ENCODE assay signal across 12 cellular contexts in genomic region chr11:124899376-124900145, GRCh38. TPM values are rescaled to one million over a fixed set of nuclear protein-coding genes. Genes with fewer than 3 reads are reported as not detected.
DNase-seq lines count a peak whose midpoint lies in the region; ATAC-seq and TF ChIP-seq lines count a peak whose summit lies in the region.
"Had no signal": no experiment of that assay in that cellular context is flagged by ENCODE, and none has a peak within 500 bp of the region (broad histone marks: within the 10 kb centered on the region; RNA-seq: fewer than 3 reads in every experiment).

No MANE protein-coding gene starts in this region.

- H3K4me1 ChIP-seq in right cardiac atrium (ENCODE audit: control insufficient read depth, insufficient read depth, low read length) = peaks cover 3% of the 10 kb centered on the region
- no peaks in the 10 kb centered on the region for H3K4me1 ChIP-seq in duodenal mucosa (ENCODE audit: control insufficient read depth in 1 of 2, insufficient read depth in 2 of 2, low read length in 2 of 2)
- H3K4me1 ChIP-seq in uterus = no peaks in the 10 kb centered on the region
- H3K4me1 ChIP-seq: colonic mucosa had no signal

- H3K27ac Mint-ChIP-seq in activated CD4-positive, alpha-beta T cell treated with anti-CD3 and anti-CD28 coated beads for 36 hours = no peak overlapping the region
- H3K27ac Mint-ChIP-seq: T-cell had no signal

- H3K36me3 Mint-ChIP-seq in activated CD4-positive, alpha-beta T cell treated with anti-CD3 and anti-CD28 coated beads for 36 hours (ENCODE audit: low read depth) = no peaks in the 10 kb centered on the region
- H3K36me3 Mint-ChIP-seq: T-cell had no signal

- peaks cover 15% of the 10 kb centered on the region for H3K27me3 Mint-ChIP-seq in activated CD4-positive, alpha-beta T cell treated with anti-CD3 and anti-CD28 coated beads for 36 hours

- H3K9me3 ChIP-seq in right cardiac atrium (ENCODE audit: control insufficient read depth, low read length) (no peaks in the 10 kb centered on the region), duodenal mucosa (ENCODE audit: control insufficient read depth in 1 of 2, low read length in 2 of 2) (no peaks in the 10 kb centered on the region), uterus (no peaks in the 10 kb centered on the region)
- H3K9me3 ChIP-seq: colonic mucosa had no signal

- TF ChIP-seq CTCF in uterus (IDR thresholded peaks at IDR 0.05) (no peak), GM10266 (IDR thresholded peaks at IDR 0.05; ENCODE audit: control insufficient read depth, insufficient read depth, low read depth, missing control alignments) (no peak)

- DNase-seq in right cardiac atrium (no peak), left ventricle myocardium superior (no peak), mucosa of gallbladder (ENCODE audit: low spot score) (peak; percentile 6), uterus (no peak), GM10266 (ENCODE audit: extremely low spot score) (no peak), SHP77 (lab: John Stamatoyannopoulos, UW) (no peak)
- no peak for DNase-seq in activated CD4-positive, alpha-beta T cell treated with anti-CD3 and anti-CD28 coated beads for 36 hours
- DNase-seq: colonic mucosa, NCI-H526, retina, T-cell had no signal

- WGBS in right cardiac atrium = 54% methylated on average over 6 of the region's 6 CpGs

- CTCF ChIA-PET in activated CD4-positive, alpha-beta T cell treated with anti-CD3 and anti-CD28 coated beads for 36 hours (lab: Charles Lee) = no interaction called here

- ATAC-seq in right cardiac atrium (no peak), left ventricle myocardium superior (no peak)
- ATAC-seq in activated CD4-positive, alpha-beta T cell treated with anti-CD3 and anti-CD28 coated beads for 36 hours = no peak
- ATAC-seq: T-cell had no signal

- TF ChIP-seq POLR2A in uterus (IDR thresholded peaks at IDR 0.05) = no peak

- POLR2A ChIA-PET in activated CD4-positive, alpha-beta T cell treated with anti-CD3 and anti-CD28 coated beads for 36 hours (lab: Charles Lee) = no interaction called here

- no peak overlapping the region for H3K4me3 Mint-ChIP-seq in activated CD4-positive, alpha-beta T cell treated with anti-CD3 and anti-CD28 coated beads for 36 hours
- H3K4me3 Mint-ChIP-seq: T-cell had no signal

- H3K9me3 Mint-ChIP-seq in activated CD4-positive, alpha-beta T cell treated with anti-CD3 and anti-CD28 coated beads for 36 hours (ENCODE audit: low read depth) = no peaks in the 10 kb centered on the region
- H3K9me3 Mint-ChIP-seq: T-cell had no signal

- intact Hi-C loops in right cardiac atrium (cut with DNase I) = no loop called here
- intact Hi-C loops in left ventricle myocardium superior (cut with micrococcal nuclease) = no loop called here
- intact Hi-C loops in uterus (cut with DNase I; ENCODE audit: low total_unique reads) = no loop called here
- intact Hi-C loops in activated CD4-positive, alpha-beta T cell treated with anti-CD3 and anti-CD28 coated beads for 36 hours (cut with DNase I, micrococcal nuclease) = no loop called here

- H3K27me3 ChIP-seq in right cardiac atrium (ENCODE audit: control insufficient read depth, insufficient read depth) (no peaks in the 10 kb centered on the region), duodenal mucosa (ENCODE audit: control insufficient read depth in 1 of 2, insufficient read depth in 2 of 2, low read length in 2 of 2) (peaks cover 9 to 11% of the 10 kb centered on the region in 2 donors), uterus (no peaks in the 10 kb centered on the region)
- H3K27me3 ChIP-seq: colonic mucosa had no signal

- peak overlapping the region; percentile 85 for H3K27ac ChIP-seq in right cardiac atrium (ENCODE audit: low read length)
- H3K27ac ChIP-seq in duodenal mucosa (ENCODE audit: low read depth, low read length) = peak overlapping the region; percentile 51
- H3K27ac ChIP-seq in uterus = peak overlapping the region; percentile 32 to 61
- H3K27ac ChIP-seq: colonic mucosa had no signal

- H3K4me3 ChIP-seq in right cardiac atrium (ENCODE audit: low read length) (no peak overlapping the region), duodenal mucosa (ENCODE audit: low read depth in 1 of 2, low read length in 2 of 2) (no peak overlapping the region), uterus (no peak overlapping the region)
- H3K4me3 ChIP-seq: colonic mucosa had no signal

- no peaks in the 10 kb centered on the region for H3K4me1 Mint-ChIP-seq in activated CD4-positive, alpha-beta T cell treated with anti-CD3 and anti-CD28 coated beads for 36 hours

- H3K9ac ChIP-seq in duodenal mucosa (ENCODE audit: low read depth in 1 of 2, low read length in 2 of 2) = no peak overlapping the region

- H3K36me3 ChIP-seq in duodenal mucosa (ENCODE audit: control insufficient read depth in 1 of 2, insufficient read depth in 2 of 2, low read length in 2 of 2) (no peaks in the 10 kb centered on the region), uterus (no peaks in the 10 kb centered on the region)
- H3K36me3 ChIP-seq: colonic mucosa had no signal

RNA-seq across cellular contexts. Expression of gene ROBO4, which starts 1.9 kb away (rescaled TPM):
- total RNA-seq in right cardiac atrium (10 to 100 TPM; 11.7 to 17.4 (median 15.0) TPM), left ventricle myocardium superior (27.6 TPM), mucosa of gallbladder (13.8 TPM), uterus (10 to 100 TPM; 11.2 to 96.6 (median 46.6) TPM)
- 16.8 TPM for polyA plus RNA-seq in right cardiac atrium
- not detected for total RNA-seq in activated CD4-positive, alpha-beta T cell treated with anti-CD3 and anti-CD28 coated beads for 36 hours

RNA-seq across cellular contexts. Expression of gene HEPN1, which starts 19.5 kb away (rescaled TPM):
- total RNA-seq in right cardiac atrium = not detected
- not detected for polyA plus RNA-seq in right cardiac atrium
- not detected for total RNA-seq in left ventricle myocardium superior
- total RNA-seq in mucosa of gallbladder = not detected
- total RNA-seq in uterus = not detected
- total RNA-seq in activated CD4-positive, alpha-beta T cell treated with anti-CD3 and anti-CD28 coated beads for 36 hours = not detected
- total RNA-seq: colonic mucosa, T-cell had no signal

RNA-seq across cellular contexts. Expression of gene ROBO3, which starts 34.3 kb away (rescaled TPM):
- 10 to 100 TPM in 2 of 4 donors, 1 to 10 TPM in 2; 9.8 to 11.0 (median 10.2) TPM for total RNA-seq in right cardiac atrium
- 15.4 TPM for polyA plus RNA-seq in right cardiac atrium
- 4.5 TPM for total RNA-seq in left ventricle myocardium superior
- total RNA-seq in mucosa of gallbladder = 12.9 TPM
- 10 to 100 TPM in 2 of 4 donors, 1 to 10 TPM in 2; 7.1 to 21.8 (median 11.1) TPM for total RNA-seq in uterus
- 10 to 100 TPM; 21.9 to 26.1 TPM for total RNA-seq in activated CD4-positive, alpha-beta T cell treated with anti-CD3 and anti-CD28 coated beads for 36 hours

RNA-seq across cellular contexts. Expression of gene HEPACAM, which starts 36.3 kb away (rescaled TPM):
- total RNA-seq in right cardiac atrium = 1 to 10 TPM in 1 of 4 donors, under 1 TPM in 3; 0.26 to 1.9 (median 0.38) TPM
- 0.43 TPM for polyA plus RNA-seq in right cardiac atrium
- total RNA-seq in left ventricle myocardium superior = 0.62 TPM
- 0.37 TPM for total RNA-seq in mucosa of gallbladder
- not detected for total RNA-seq in uterus
- total RNA-seq in activated CD4-positive, alpha-beta T cell treated with anti-CD3 and anti-CD28 coated beads for 36 hours = not detected
- total RNA-seq: T-cell had no signal

RNA-seq across cellular contexts. Expression of gene CCDC15, which starts 54.4 kb away (rescaled TPM):
- total RNA-seq in right cardiac atrium (under 1 TPM; 0.17 to 0.47 (median 0.33) TPM), left ventricle myocardium superior (0.25 TPM), mucosa of gallbladder (0.49 TPM), uterus (1 to 10 TPM in 3 of 4 donors, under 1 TPM in 1; under 0.01 to 3.5 (median 1.7) TPM)
- 0.09 TPM for polyA plus RNA-seq in right cardiac atrium
- total RNA-seq in activated CD4-positive, alpha-beta T cell treated with anti-CD3 and anti-CD28 coated beads for 36 hours = 1 to 10 TPM; 5.6 to 6.7 TPM

Comparison
In these comparisons a context has a peak if more than half of its experiments do, and no peak if none do; other contexts are left out.
1. RNA of gene ROBO4, which starts 1.9 kb away (total RNA-seq): 11.2 to 96.6 TPM in uterus, 27.6 TPM in left ventricle myocardium superior (single experiment), 11.7 to 17.4 TPM in right cardiac atrium and 13.8 TPM in mucosa of gallbladder (single experiment); not detected in activated CD4-positive, alpha-beta T cell treated with anti-CD3 and anti-CD28 coated beads for 36 hours; every median in the first group is over 10 times any median in the second.
2. Peak in every context shown above with its lines, with median percentiles within 50 percentile points of each other: H3K27ac ChIP-seq.